Comparison of ENCODE assay signal across 10 cellular contexts in the genomic region with DNA sequence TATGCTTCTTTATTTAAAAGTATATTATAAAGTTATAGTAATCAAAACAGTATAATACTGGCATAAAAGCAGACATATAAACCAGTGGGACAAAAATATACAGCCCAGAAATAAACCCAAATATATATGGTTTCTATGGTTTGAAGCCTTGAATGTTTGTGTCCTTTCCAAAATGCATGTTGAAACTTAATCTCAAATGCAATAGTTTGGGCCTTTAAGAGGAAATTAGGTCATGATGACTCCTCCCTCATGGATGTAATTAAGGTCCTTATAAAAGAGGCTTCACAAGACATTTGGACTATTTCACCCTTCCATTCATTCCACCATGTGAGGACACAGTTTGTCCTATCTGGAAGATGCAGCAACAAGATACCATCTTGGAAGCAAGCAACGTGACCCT. TPM values are rescaled to one million over a fixed set of nuclear protein-coding genes. Genes with fewer than 3 reads are reported as not detected.
"Had no signal": no experiment of that assay in that cellular context is flagged by ENCODE, and none has a peak within 500 bp of the region (broad histone marks: within the 10 kb centered on the region; RNA-seq: fewer than 3 reads in every experiment).

A gene with protein sequence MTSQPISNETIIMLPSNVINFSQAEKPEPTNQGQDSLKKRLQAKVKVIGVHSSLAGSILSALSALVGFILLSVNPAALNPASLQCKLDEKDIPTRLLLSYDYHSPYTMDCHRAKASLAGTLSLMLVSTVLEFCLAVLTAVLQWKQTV (plus strand): TSS at position 301 of the 400 bp plus-strand sequence. CDS start 7,641 bp downstream, outside the sequence.

- H2AFZ ChIP-seq: GM23248 had no signal

- FAIRE-seq: H54, HepG2 had no signal

- H3K4me3 ChIP-seq: GM23248 had no signal

- H3K27ac ChIP-seq: GM23248, HL-60 had no signal

- DNase-seq: GM23248, GOT3, H9, HCEC 1CT, KBM-7 had no signal

- H3K9ac ChIP-seq: GM23248 had no signal

RNA-seq across cellular contexts. Expression of the gene that starts here (rescaled TPM):
- total RNA-seq: GM23248, H9, HepG2, HT1080 had no signal
- polyA plus RNA-seq: GM23248, HepG2, IgD-negative memory B cell had no signal
